In genomic region chr10:91549296-91549695, GRCh38 we compare ENCODE assay signal across 18 cellular contexts.
A peak's percentile ranks its signal among the peaks of the same experiment; 100 is the strongest.
DNase-seq lines count a peak whose midpoint lies in the region; ATAC-seq, FAIRE-seq and TF ChIP-seq lines count a peak whose summit lies in the region.
"Had no signal": no experiment of that assay in that cellular context is flagged by ENCODE, and none has a peak within 500 bp of the region (broad histone marks: within the 10 kb centered on the region; RNA-seq: fewer than 3 reads in every experiment).

No MANE protein-coding gene starts in this region.

- H3K9me2 ChIP-seq in GM23248 (ENCODE audit: insufficient read depth): no peaks in the 10 kb centered on the region

- TF ChIP-seq POLR2A in IMR-90 (IDR thresholded peaks at IDR 0.05; ENCODE audit: low read depth, low read length): no peak
- no peak for TF ChIP-seq POLR2A in K562 (conservative IDR thresholded peaks at IDR 0.05)
- no peak for TF ChIP-seq POLR2A in spleen (IDR thresholded peaks at IDR 0.05)

- H3K23ac ChIP-seq in IMR-90 (ENCODE audit: low read depth, low read length): no peak overlapping the region

- H2BK20ac ChIP-seq in IMR-90 (ENCODE audit: low read depth, low read length): no peak overlapping the region

- no peak overlapping the region for H2AFZ ChIP-seq in GM23248
- H2AFZ ChIP-seq in IMR-90 (replicated peaks; ENCODE audit: low read length, poor library complexity): no peak overlapping the region
- H2AFZ ChIP-seq in K562 (ENCODE audit: low read depth, low read length): no peak overlapping the region
- H2AFZ ChIP-seq in keratinocyte (ENCODE audit: control insufficient read depth, low read length): no peak overlapping the region
- H2AFZ ChIP-seq: PC-9 had no signal

- H3K79me2 ChIP-seq in GM23248 (ENCODE audit: insufficient read depth): no peaks in the 10 kb centered on the region
- no peaks in the 10 kb centered on the region for H3K79me2 ChIP-seq in K562 (ENCODE audit: control insufficient read depth, insufficient read depth, low read length)
- H3K79me2 ChIP-seq in keratinocyte (ENCODE audit: control insufficient read depth, insufficient read depth, low read length): no peaks in the 10 kb centered on the region

- H3K4me2 ChIP-seq in GM23248 (ENCODE audit: unreplicated experiment) (no peak overlapping the region), IMR-90 (ENCODE audit: low read depth, low read length) (no peak overlapping the region), K562 (ENCODE audit: insufficient read depth, low read length) (no peak overlapping the region), keratinocyte (ENCODE audit: control insufficient read depth, extremely low read depth, insufficient read depth, low read depth, low read length) (no peak overlapping the region)
- H3K4me2 ChIP-seq: PC-9 had no signal

- H3K4ac ChIP-seq in IMR-90 (ENCODE audit: low read depth, low read length): no peak overlapping the region

- H4K91ac ChIP-seq in IMR-90 (ENCODE audit: insufficient read depth, low read depth, low read length): no peak overlapping the region

- no peak overlapping the region for H2BK15ac ChIP-seq in IMR-90 (ENCODE audit: low read depth, low read length)

- BruUV-seq in IMR-90 (replicated peaks; lab: Mats Ljungman, UMichigan): no TSS peak
- no TSS peak for BruUV-seq in K562 (replicated peaks; lab: Mats Ljungman, UMichigan)

- H2AK9ac ChIP-seq in IMR-90 (replicated peaks; ENCODE audit: low read depth, low read length, poor library complexity): no peak overlapping the region

- in situ Hi-C loops in GM23248 (cut with MboI) (no loop called here), IMR-90 (cut with MboI; ENCODE audit: low sequenced_read_pairs) (no loop called here), K562 (cut with MboI) (loop anchor here (10.0 kb wide), 1 partner anchor 254 kb away; no protein-coding TSS in a partner anchor)

- WGBS in GM23248 (ENCODE audit: low coverage in 1 of 2, low lambda C conversion rate in 2 of 2, missing lambda C conversion rate in 2 of 2), 2 experiments: 76 to 89% methylated on average over 3 of the region's 3 CpGs
- WGBS in IMR-90 (ENCODE audit: extremely low coverage in 2 of 2, insufficient read length in 1 of 2), 2 experiments: no CpG with 5 or more reads among the region's 3 CpGs
- 78% methylated on average over 1 of the region's 3 CpGs for WGBS in K562 (ENCODE audit: insufficient coverage, low coverage, missing lambda C conversion rate)
- 81 to 93% (median 83%) methylated on average over 3 of the region's 3 CpGs for WGBS in spleen, 5 donors

- H3K14ac ChIP-seq in IMR-90 (replicated peaks; ENCODE audit: low read depth, low read length): no peak overlapping the region

- H4K5ac ChIP-seq in IMR-90 (ENCODE audit: low read depth, low read length): no peak overlapping the region

- H3K79me1 ChIP-seq in IMR-90 (ENCODE audit: low read depth in 1 of 2, low read length in 2 of 2): no peaks in the 10 kb centered on the region

- no peak overlapping the region for H3K4me3 ChIP-seq in GM23248
- H3K4me3 ChIP-seq in IMR-90 (ENCODE audit: insufficient read depth, low read depth, low read length): no peak overlapping the region
- no peak overlapping the region for H3K4me3 ChIP-seq in K562
- H3K4me3 ChIP-seq in keratinocyte (ENCODE audit: control insufficient read depth in 2 of 3, extremely low read depth in 1 of 3, insufficient read depth in 2 of 3, low read depth in 1 of 3, low read length in 3 of 3): no peak overlapping the region
- no peak overlapping the region for H3K4me3 ChIP-seq in spleen
- H3K4me3 ChIP-seq: PC-9, SJCRH30 had no signal

- H3K27ac ChIP-seq in GM23248 (no peak overlapping the region), IMR-90 (ENCODE audit: insufficient read depth, low read length) (no peak overlapping the region), K562 (ENCODE audit: extremely low read depth, low read depth, low read length) (no peak overlapping the region), keratinocyte (ENCODE audit: control insufficient read depth, insufficient read depth, low read length) (no peak overlapping the region), spleen (no peak overlapping the region)
- H3K27ac ChIP-seq: PC-9, SJCRH30 had no signal

- no peak for TF ChIP-seq EP300 in K562 (IDR thresholded peaks at IDR 0.05; ENCODE audit: low read length)

- H3K9me3 ChIP-seq in GM23248 (ENCODE audit: low read depth) (no peaks in the 10 kb centered on the region), IMR-90 (ENCODE audit: control insufficient read depth, insufficient read depth, low read length) (no peaks in the 10 kb centered on the region), K562 (replicated peaks; ENCODE audit: control insufficient read depth, insufficient read depth, low read depth, low read length) (no peaks in the 10 kb centered on the region), keratinocyte (ENCODE audit: control insufficient read depth, low read depth, low read length) (no peaks in the 10 kb centered on the region), spleen (no peaks in the 10 kb centered on the region)
- H3K9me3 ChIP-seq: SJCRH30 had no signal

- no peak overlapping the region for H3K56ac ChIP-seq in IMR-90 (ENCODE audit: extremely low read depth, insufficient read depth, low read length)

- H2AK5ac ChIP-seq in IMR-90 (ENCODE audit: low read depth, low read length): no peak overlapping the region

- TF ChIP-seq CTCF in IMR-90 (conservative IDR thresholded peaks at IDR 0.05; ENCODE audit: low read depth, low read length) (no peak), K562 (IDR thresholded peaks at IDR 0.05 in 2 of 3, conservative IDR thresholded peaks at IDR 0.05 in 1 of 3; ENCODE audit: insufficient read depth in 2 of 3, low read depth in 1 of 3, low read length in 3 of 3) (no peak), keratinocyte (optimal IDR thresholded peaks at IDR 0.05 in 1 of 3, IDR thresholded peaks at IDR 0.05 in 1 of 3, conservative IDR thresholded peaks at IDR 0.05 in 1 of 3; ENCODE audit: extremely low read depth in 1 of 3, insufficient read depth in 2 of 3, low read length in 3 of 3) (no peak), spleen (IDR thresholded peaks at IDR 0.05 in 8 of 11, conservative IDR thresholded peaks at IDR 0.05 in 3 of 11) (no peak)

- H2BK5ac ChIP-seq in IMR-90 (ENCODE audit: low read depth, low read length, poor library complexity, severe bottlenecking): no peak overlapping the region

- no peak overlapping the region for H4K8ac ChIP-seq in IMR-90 (ENCODE audit: low read depth in 2 of 2, low read length in 2 of 2)

- H3K9ac ChIP-seq in GM23248 (no peak overlapping the region), IMR-90 (ENCODE audit: low read depth, low read length) (no peak overlapping the region), K562 (ENCODE audit: insufficient read depth in 1 of 2, low read depth in 2 of 2, low read length in 2 of 2) (no peak overlapping the region), keratinocyte (ENCODE audit: control insufficient read depth, extremely low read depth, insufficient read depth, low read length) (no peak overlapping the region)

- no peak for ATAC-seq in IMR-90 (ENCODE audit: low read depth)
- ATAC-seq in K562: no peak
- no peak for ATAC-seq in HG02678 (IDR thresholded peaks at IDR 0.05; ENCODE audit: unreplicated experiment)

- no peak overlapping the region for H2BK120ac ChIP-seq in IMR-90 (ENCODE audit: low read depth, low read length)

- intact Hi-C loops in IMR-90 (cut with micrococcal nuclease): no loop called here
- intact Hi-C loops in K562 (cut with micrococcal nuclease): loop anchor here (10.0 kb wide), 1 partner anchor 544 kb away; no protein-coding TSS in a partner anchor
- intact Hi-C loops in spleen (cut with DNase I; ENCODE audit: low total_unique reads): no loop called here

- no peak overlapping the region for H3K18ac ChIP-seq in IMR-90 (ENCODE audit: low read depth, low read length)

- FAIRE-seq in K562 (lab: Jason Lieb, UNC) (no peak), keratinocyte (lab: Jason Lieb, UNC) (peak; percentile 41)
- FAIRE-seq: H1 had no signal

- dilution Hi-C loops in IMR-90 (cut with HindIII; ENCODE audit: low sequenced_read_pairs, unreplicated experiment) (no loop called here), keratinocyte (cut with MboI; ENCODE audit: extremely low pct_ligation_motif_present, low sequenced_read_pairs) (no loop called here)

- H4K20me1 ChIP-seq in GM23248 (ENCODE audit: insufficient read depth) (no peaks in the 10 kb centered on the region), IMR-90 (ENCODE audit: insufficient read depth, low read length) (no peaks in the 10 kb centered on the region), K562 (replicated peaks; ENCODE audit: control insufficient read depth, insufficient read depth, low read length) (no peaks in the 10 kb centered on the region), keratinocyte (ENCODE audit: control insufficient read depth, extremely low read depth, insufficient read depth, low read length) (no peaks in the 10 kb centered on the region)

- DNase-seq in GM23248 (peak; percentile 35), IMR-90 (no peak), K562 (ENCODE audit: extremely low read depth in 1 of 4, low spot score in 3 of 4) (no peak), keratinocyte (ENCODE audit: low read depth, low spot score) (no peak), hippocampal formation (lab: John Stamatoyannopoulos, UW) (no peak), spleen (no peak)
- DNase-seq: C1 segment of cervical spinal cord; CD8-positive, alpha-beta memory T cell; DMS53; KBM-7; MV-4-11; NCI-H1417 treated with DMSO at 0.1 percent for 48 hours; NCI-H1930; NCI-H526; PC-9; SJCRH30 had no signal

- H3K4me1 ChIP-seq in GM23248 (ENCODE audit: insufficient read depth) (no peaks in the 10 kb centered on the region), IMR-90 (ENCODE audit: control insufficient read depth, insufficient read depth, low read length) (no peaks in the 10 kb centered on the region), K562 (replicated peaks in 1 of 2; ENCODE audit: control insufficient read depth in 2 of 2, insufficient read depth in 2 of 2, low read length in 2 of 2) (no peaks in the 10 kb centered on the region; a peak in 2 of 5 replicates), keratinocyte (ENCODE audit: control insufficient read depth, extremely low read depth, insufficient read depth, low read length) (no peaks in the 10 kb centered on the region), spleen (no peaks in the 10 kb centered on the region)
- H3K4me1 ChIP-seq: SJCRH30 had no signal

- no peaks in the 10 kb centered on the region for H3F3A ChIP-seq in GM23248 (ENCODE audit: insufficient read depth)

- no peaks in the 10 kb centered on the region for H3K27me3 ChIP-seq in GM23248 (replicated peaks; ENCODE audit: insufficient read depth)
- H3K27me3 ChIP-seq in IMR-90 (ENCODE audit: control insufficient read depth, insufficient read depth, low read length): no peaks in the 10 kb centered on the region
- H3K27me3 ChIP-seq in K562 (ENCODE audit: control insufficient read depth in 2 of 2, insufficient read depth in 2 of 2, low read length in 2 of 2): no peaks in the 10 kb centered on the region
- H3K27me3 ChIP-seq in keratinocyte (ENCODE audit: control insufficient read depth, extremely low read depth, insufficient read depth, low read length): no peaks in the 10 kb centered on the region
- no peaks in the 10 kb centered on the region for H3K27me3 ChIP-seq in spleen (replicated peaks in 1 of 7)
- H3K27me3 ChIP-seq: SJCRH30 had no signal

- CTCF ChIA-PET in IMR-90 (lab: Yijun Ruan, JAX) (no interaction called here), K562 (lab: Yijun Ruan, JAX; ENCODE audit: low intra/inter-chr PET ratio) (no interaction called here)

- TF ChIP-seq RAD21 in IMR-90 (IDR thresholded peaks at IDR 0.05; ENCODE audit: low read length): no peak
- TF ChIP-seq RAD21 in K562 (CRISPR knock-in tag; conservative IDR thresholded peaks at IDR 0.05 in 1 of 2, IDR thresholded peaks at IDR 0.05 in 1 of 2): no peak

- H3K36me3 ChIP-seq in GM23248 (ENCODE audit: low read depth) (no peaks in the 10 kb centered on the region), IMR-90 (ENCODE audit: control insufficient read depth, insufficient read depth, low read length) (no peaks in the 10 kb centered on the region), K562 (ENCODE audit: control insufficient read depth, insufficient read depth, low read length) (no peaks in the 10 kb centered on the region), keratinocyte (ENCODE audit: control insufficient read depth in 2 of 2, extremely low read depth in 1 of 2, insufficient read depth in 2 of 2, low read length in 2 of 2) (no peaks in the 10 kb centered on the region), spleen (no peaks in the 10 kb centered on the region)
- H3K36me3 ChIP-seq: SJCRH30 had no signal

- H3K9me1 ChIP-seq in IMR-90 (ENCODE audit: insufficient read depth, low read length) (no peaks in the 10 kb centered on the region), K562 (ENCODE audit: control insufficient read depth, insufficient read depth, low read length) (no peaks in the 10 kb centered on the region), keratinocyte (ENCODE audit: control insufficient read depth, extremely low read depth, insufficient read depth, low read length) (no peaks in the 10 kb centered on the region)

- POLR2A ChIA-PET in IMR-90 (lab: Charles Lee; ENCODE audit: unreplicated experiment) (no interaction called here), K562 (lab: Yijun Ruan, JAX) (no interaction called here)
